ENCODE assay signal across 2 cellular contexts in the genomic region with DNA sequence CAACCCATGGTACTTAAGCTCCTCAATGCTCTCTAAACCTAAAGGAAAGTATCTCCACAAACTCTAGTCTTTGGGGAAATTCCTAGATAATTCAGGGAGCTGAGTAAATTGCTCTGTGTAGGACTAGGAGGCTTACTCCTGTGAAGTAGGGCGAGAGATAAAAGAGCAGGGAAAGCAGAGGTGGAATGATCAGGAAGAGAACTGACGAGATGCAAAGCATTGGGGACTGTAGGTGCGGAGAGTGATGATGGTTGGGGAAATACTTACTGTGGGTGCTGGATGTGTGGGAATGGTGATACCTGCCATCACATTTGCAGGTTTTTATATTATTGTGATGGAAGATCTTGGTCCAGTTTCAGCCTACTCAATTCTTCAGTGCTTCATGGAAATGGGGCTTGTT.
TF ChIP-seq lines count a peak whose summit lies in the region.

No MANE protein-coding gene starts in this region.

TF ChIP-seq in SK-N-SH, 30 proteins besides CTCF, POLR2A, EP300 and RAD21:
- TF ChIP-seq TEAD4 (IDR thresholded peaks at IDR 0.05; ENCODE audit: borderline replicate concordance, insufficient read depth) (no peak), ELF1 (IDR thresholded peaks at IDR 0.05) (no peak), EZH2phosphoT487 (IDR thresholded peaks at IDR 0.05; ENCODE audit: borderline replicate concordance, low read depth) (no peak), FOSL2 (IDR thresholded peaks at IDR 0.05; ENCODE audit: borderline replicate concordance, low read depth) (no peak), MXI1 (IDR thresholded peaks at IDR 0.05; ENCODE audit: low read depth, low read length) (no peak), RCOR1 (IDR thresholded peaks at IDR 0.05; ENCODE audit: low read length) (no peak), YY1 (IDR thresholded peaks at IDR 0.05; ENCODE audit: low read depth) (no peak), SMC3 (IDR thresholded peaks at IDR 0.05; ENCODE audit: low read depth, low read length) (no peak), RXRA (IDR thresholded peaks at IDR 0.05; ENCODE audit: borderline replicate concordance, low read depth) (no peak), GATA2 (CRISPR knock-in tag; IDR thresholded peaks at IDR 0.05) (no peak), TCF12 (IDR thresholded peaks at IDR 0.05) (no peak), GABPA (IDR thresholded peaks at IDR 0.05; ENCODE audit: low read depth) (no peak), TAF1 (IDR thresholded peaks at IDR 0.05; ENCODE audit: borderline replicate concordance, low read depth, low read length) (no peak)
- TF ChIP-seq, protein P1, sequence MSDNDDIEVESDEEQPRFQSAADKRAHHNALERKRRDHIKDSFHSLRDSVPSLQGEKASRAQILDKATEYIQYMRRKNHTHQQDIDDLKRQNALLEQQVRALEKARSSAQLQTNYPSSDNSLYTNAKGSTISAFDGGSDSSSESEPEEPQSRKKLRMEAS (IDR thresholded peaks at IDR 0.05; ENCODE audit: low read depth), result no peak
- TF ChIP-seq, protein P2, sequence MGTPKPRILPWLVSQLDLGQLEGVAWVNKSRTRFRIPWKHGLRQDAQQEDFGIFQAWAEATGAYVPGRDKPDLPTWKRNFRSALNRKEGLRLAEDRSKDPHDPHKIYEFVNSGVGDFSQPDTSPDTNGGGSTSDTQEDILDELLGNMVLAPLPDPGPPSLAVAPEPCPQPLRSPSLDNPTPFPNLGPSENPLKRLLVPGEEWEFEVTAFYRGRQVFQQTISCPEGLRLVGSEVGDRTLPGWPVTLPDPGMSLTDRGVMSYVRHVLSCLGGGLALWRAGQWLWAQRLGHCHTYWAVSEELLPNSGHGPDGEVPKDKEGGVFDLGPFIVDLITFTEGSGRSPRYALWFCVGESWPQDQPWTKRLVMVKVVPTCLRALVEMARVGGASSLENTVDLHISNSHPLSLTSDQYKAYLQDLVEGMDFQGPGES (IDR thresholded peaks at IDR 0.05; ENCODE audit: low read depth, low read length), result no peak
- TF ChIP-seq, protein P3, sequence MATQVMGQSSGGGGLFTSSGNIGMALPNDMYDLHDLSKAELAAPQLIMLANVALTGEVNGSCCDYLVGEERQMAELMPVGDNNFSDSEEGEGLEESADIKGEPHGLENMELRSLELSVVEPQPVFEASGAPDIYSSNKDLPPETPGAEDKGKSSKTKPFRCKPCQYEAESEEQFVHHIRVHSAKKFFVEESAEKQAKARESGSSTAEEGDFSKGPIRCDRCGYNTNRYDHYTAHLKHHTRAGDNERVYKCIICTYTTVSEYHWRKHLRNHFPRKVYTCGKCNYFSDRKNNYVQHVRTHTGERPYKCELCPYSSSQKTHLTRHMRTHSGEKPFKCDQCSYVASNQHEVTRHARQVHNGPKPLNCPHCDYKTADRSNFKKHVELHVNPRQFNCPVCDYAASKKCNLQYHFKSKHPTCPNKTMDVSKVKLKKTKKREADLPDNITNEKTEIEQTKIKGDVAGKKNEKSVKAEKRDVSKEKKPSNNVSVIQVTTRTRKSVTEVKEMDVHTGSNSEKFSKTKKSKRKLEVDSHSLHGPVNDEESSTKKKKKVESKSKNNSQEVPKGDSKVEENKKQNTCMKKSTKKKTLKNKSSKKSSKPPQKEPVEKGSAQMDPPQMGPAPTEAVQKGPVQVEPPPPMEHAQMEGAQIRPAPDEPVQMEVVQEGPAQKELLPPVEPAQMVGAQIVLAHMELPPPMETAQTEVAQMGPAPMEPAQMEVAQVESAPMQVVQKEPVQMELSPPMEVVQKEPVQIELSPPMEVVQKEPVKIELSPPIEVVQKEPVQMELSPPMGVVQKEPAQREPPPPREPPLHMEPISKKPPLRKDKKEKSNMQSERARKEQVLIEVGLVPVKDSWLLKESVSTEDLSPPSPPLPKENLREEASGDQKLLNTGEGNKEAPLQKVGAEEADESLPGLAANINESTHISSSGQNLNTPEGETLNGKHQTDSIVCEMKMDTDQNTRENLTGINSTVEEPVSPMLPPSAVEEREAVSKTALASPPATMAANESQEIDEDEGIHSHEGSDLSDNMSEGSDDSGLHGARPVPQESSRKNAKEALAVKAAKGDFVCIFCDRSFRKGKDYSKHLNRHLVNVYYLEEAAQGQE (IDR thresholded peaks at IDR 0.05; ENCODE audit: low read depth, low read length), result no peak

TF ChIP-seq in SK-N-SH treated with all-trans-retinoic acid at 6 μM for 48 hours, 23 proteins besides CTCF, POLR2A, EP300 and RAD21:
- TF ChIP-seq SNAI2 (CRISPR knock-in tag; IDR thresholded peaks at IDR 0.05) (no peak), OSR1 (CRISPR knock-in tag; IDR thresholded peaks at IDR 0.05) (no peak), ESRRG (CRISPR knock-in tag; IDR thresholded peaks at IDR 0.05) (no peak), ZFP3 (CRISPR knock-in tag; IDR thresholded peaks at IDR 0.05) (no peak), ZNF70 (CRISPR knock-in tag; IDR thresholded peaks at IDR 0.05) (no peak), BACH2 (CRISPR knock-in tag; IDR thresholded peaks at IDR 0.05; ENCODE audit: borderline replicate concordance) (no peak)
- TF ChIP-seq, protein P4, sequence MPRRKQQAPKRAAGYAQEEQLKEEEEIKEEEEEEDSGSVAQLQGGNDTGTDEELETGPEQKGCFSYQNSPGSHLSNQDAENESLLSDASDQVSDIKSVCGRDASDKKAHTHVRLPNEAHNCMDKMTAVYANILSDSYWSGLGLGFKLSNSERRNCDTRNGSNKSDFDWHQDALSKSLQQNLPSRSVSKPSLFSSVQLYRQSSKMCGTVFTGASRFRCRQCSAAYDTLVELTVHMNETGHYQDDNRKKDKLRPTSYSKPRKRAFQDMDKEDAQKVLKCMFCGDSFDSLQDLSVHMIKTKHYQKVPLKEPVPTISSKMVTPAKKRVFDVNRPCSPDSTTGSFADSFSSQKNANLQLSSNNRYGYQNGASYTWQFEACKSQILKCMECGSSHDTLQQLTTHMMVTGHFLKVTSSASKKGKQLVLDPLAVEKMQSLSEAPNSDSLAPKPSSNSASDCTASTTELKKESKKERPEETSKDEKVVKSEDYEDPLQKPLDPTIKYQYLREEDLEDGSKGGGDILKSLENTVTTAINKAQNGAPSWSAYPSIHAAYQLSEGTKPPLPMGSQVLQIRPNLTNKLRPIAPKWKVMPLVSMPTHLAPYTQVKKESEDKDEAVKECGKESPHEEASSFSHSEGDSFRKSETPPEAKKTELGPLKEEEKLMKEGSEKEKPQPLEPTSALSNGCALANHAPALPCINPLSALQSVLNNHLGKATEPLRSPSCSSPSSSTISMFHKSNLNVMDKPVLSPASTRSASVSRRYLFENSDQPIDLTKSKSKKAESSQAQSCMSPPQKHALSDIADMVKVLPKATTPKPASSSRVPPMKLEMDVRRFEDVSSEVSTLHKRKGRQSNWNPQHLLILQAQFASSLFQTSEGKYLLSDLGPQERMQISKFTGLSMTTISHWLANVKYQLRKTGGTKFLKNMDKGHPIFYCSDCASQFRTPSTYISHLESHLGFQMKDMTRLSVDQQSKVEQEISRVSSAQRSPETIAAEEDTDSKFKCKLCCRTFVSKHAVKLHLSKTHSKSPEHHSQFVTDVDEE (CRISPR knock-in tag; IDR thresholded peaks at IDR 0.05), result no peak
- TF ChIP-seq, protein P5, sequence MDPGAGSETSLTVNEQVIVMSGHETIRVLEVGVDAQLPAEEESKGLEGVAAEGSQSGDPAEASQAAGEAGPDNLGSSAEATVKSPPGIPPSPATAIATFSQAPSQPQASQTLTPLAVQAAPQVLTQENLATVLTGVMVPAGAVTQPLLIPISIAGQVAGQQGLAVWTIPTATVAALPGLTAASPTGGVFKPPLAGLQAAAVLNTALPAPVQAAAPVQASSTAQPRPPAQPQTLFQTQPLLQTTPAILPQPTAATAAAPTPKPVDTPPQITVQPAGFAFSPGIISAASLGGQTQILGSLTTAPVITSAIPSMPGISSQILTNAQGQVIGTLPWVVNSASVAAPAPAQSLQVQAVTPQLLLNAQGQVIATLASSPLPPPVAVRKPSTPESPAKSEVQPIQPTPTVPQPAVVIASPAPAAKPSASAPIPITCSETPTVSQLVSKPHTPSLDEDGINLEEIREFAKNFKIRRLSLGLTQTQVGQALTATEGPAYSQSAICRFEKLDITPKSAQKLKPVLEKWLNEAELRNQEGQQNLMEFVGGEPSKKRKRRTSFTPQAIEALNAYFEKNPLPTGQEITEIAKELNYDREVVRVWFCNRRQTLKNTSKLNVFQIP (CRISPR knock-in tag; IDR thresholded peaks at IDR 0.05; ENCODE audit: borderline replicate concordance, low read depth), result no peak
